In genomic region chr22:47474464-47474863, GRCh38 we compare ENCODE assay signal across 13 cellular contexts.
DNase-seq lines count a peak whose midpoint lies in the region; ATAC-seq and TF ChIP-seq lines count a peak whose summit lies in the region.
"Had no signal": no experiment of that assay in that cellular context is flagged by ENCODE, and none has a peak within 500 bp of the region (broad histone marks: within the 10 kb centered on the region; RNA-seq: fewer than 3 reads in every experiment).

No MANE protein-coding gene starts in this region.

- peaks cover 14% of the 10 kb centered on the region for H3K9me3 ChIP-seq in mammary epithelial cell (replicated peaks; ENCODE audit: insufficient read depth, low read length)

- no peak overlapping the region for H3K4me3 ChIP-seq in mammary epithelial cell (replicated peaks in 1 of 3; ENCODE audit: insufficient read depth in 1 of 3, low read depth in 2 of 3, low read length in 3 of 3)
- no peak overlapping the region for H3K4me3 ChIP-seq in NB4 (ENCODE audit: low read depth, low read length)

- H3K27ac ChIP-seq in mammary epithelial cell (ENCODE audit: insufficient read depth, low read depth, low read length): no peak overlapping the region

- TF ChIP-seq POLR2A in NB4 (IDR thresholded peaks at IDR 0.05; ENCODE audit: extremely low read depth, insufficient read length): no peak

- no peaks in the 10 kb centered on the region for H3K9me3 Mint-ChIP-seq in MCF 10A (ENCODE audit: unreplicated experiment)
- peaks cover 0 to 2% (median 0%) of the 10 kb centered on the region in 6 donors for H3K9me3 Mint-ChIP-seq in immature natural killer cell
- peaks cover 10% of the 10 kb centered on the region for H3K9me3 Mint-ChIP-seq in glutamatergic neuron (ENCODE audit: unreplicated experiment)

- CTCF ChIA-PET in MCF 10A (lab: Yijun Ruan, JAX) (no interaction called here), mammary epithelial cell (lab: Charles Lee; ENCODE audit: low non-redundant PET) (no interaction called here)

- 80% methylated on average over 6 of the region's 6 CpGs for WGBS in mammary epithelial cell (ENCODE audit: low coverage, missing lambda C conversion rate)

- H3K4me2 ChIP-seq in mammary epithelial cell (ENCODE audit: insufficient read depth, low read depth, low read length): no peak overlapping the region

- no peaks in the 10 kb centered on the region for H3K36me3 ChIP-seq in mammary epithelial cell (ENCODE audit: insufficient read depth, low read length)

- dilution Hi-C loops in mammary epithelial cell (cut with HindIII; ENCODE audit: low sequenced_read_pairs): no loop called here

- no peak overlapping the region for H3K9ac ChIP-seq in mammary epithelial cell (ENCODE audit: insufficient read depth, low read length)

- DNase-seq in MCF 10A (ENCODE audit: unreplicated experiment): no peak
- no peak for DNase-seq in mammary epithelial cell
- DNase-seq in NB4 (ENCODE audit: low read depth): peak; percentile 13
- no peak for DNase-seq in immature natural killer cell
- no peak for DNase-seq in glutamatergic neuron
- DNase-seq in T1000 (lab: John Stamatoyannopoulos, UW): no peak
- DNase-seq: activated naive CD4-positive, alpha-beta T cell treated with Interleukin-2 at 50 U/mL for 16 hours; AML-193; HFFc6; NCI-H1105 treated with DMSO at 0.1 percent for 48 hours; nephron progenitor cell had no signal

- TF ChIP-seq CTCF in MCF 10A (IDR thresholded peaks at IDR 0.05; ENCODE audit: unreplicated experiment): no peak
- TF ChIP-seq CTCF in mammary epithelial cell (conservative IDR thresholded peaks at IDR 0.05 in 1 of 2, IDR thresholded peaks at IDR 0.05 in 1 of 2; ENCODE audit: extremely low read depth in 1 of 2, insufficient read depth in 1 of 2, low read depth in 1 of 2, low read length in 2 of 2): no peak
- TF ChIP-seq CTCF in NB4 (IDR thresholded peaks at IDR 0.05; ENCODE audit: low read depth, low read length): no peak
- TF ChIP-seq CTCF in glutamatergic neuron (IDR thresholded peaks at IDR 0.05; ENCODE audit: partially characterized antibody, unreplicated experiment): no peak

- POLR2A ChIA-PET in MCF 10A (lab: Yijun Ruan, JAX): interaction anchor here (1.1 to 1.8 kb wide), 2 partner anchors 12 to 14 kb away, joined by 3 to 4 read pairs; no protein-coding TSS in a partner anchor

- H4K20me1 ChIP-seq in mammary epithelial cell (ENCODE audit: insufficient read depth, low read length): no peaks in the 10 kb centered on the region

- peaks cover 39% of the 10 kb centered on the region for H3K4me1 Mint-ChIP-seq in MCF 10A (ENCODE audit: insufficient read depth, unreplicated experiment)
- H3K4me1 Mint-ChIP-seq in immature natural killer cell: peaks cover 11 to 14% of the 10 kb centered on the region in 2 donors
- no peaks in the 10 kb centered on the region for H3K4me1 Mint-ChIP-seq in glutamatergic neuron (ENCODE audit: low read depth, unreplicated experiment)
- H3K4me1 Mint-ChIP-seq: brain, nephron progenitor cell had no signal

- H3K36me3 Mint-ChIP-seq in MCF 10A (ENCODE audit: insufficient read depth, unreplicated experiment) (no peaks in the 10 kb centered on the region), immature natural killer cell (no peaks in the 10 kb centered on the region), glutamatergic neuron (ENCODE audit: unreplicated experiment) (no peaks in the 10 kb centered on the region)
- H3K36me3 Mint-ChIP-seq: brain had no signal

- in situ Hi-C loops in mammary epithelial cell (cut with MboI; ENCODE audit: low sequenced_read_pairs in 2 of 2): loop anchor here in 1 of 2 donors (25.0 kb wide), 1 partner anchor 112 kb away; no protein-coding TSS in a partner anchor

- no peaks in the 10 kb centered on the region for H3K4me1 ChIP-seq in mammary epithelial cell (ENCODE audit: insufficient read depth, low read length)

- H3K27me3 Mint-ChIP-seq in MCF 10A (ENCODE audit: insufficient read depth, unreplicated experiment): no peaks in the 10 kb centered on the region
- peaks cover 3 to 12% (median 7%) of the 10 kb centered on the region in 3 donors for H3K27me3 Mint-ChIP-seq in immature natural killer cell (ENCODE audit: low read depth in 3 of 3)
- no peaks in the 10 kb centered on the region for H3K27me3 Mint-ChIP-seq in glutamatergic neuron (ENCODE audit: unreplicated experiment)

- H2AFZ ChIP-seq in mammary epithelial cell (ENCODE audit: low read depth, low read length): no peak overlapping the region

- peak overlapping the region; percentile 38 for H3K4me3 Mint-ChIP-seq in MCF 10A (ENCODE audit: unreplicated experiment)
- H3K4me3 Mint-ChIP-seq in immature natural killer cell: peak overlapping the region in 4 of 5 donors; percentile 13 to 66 (median 54)
- no peak overlapping the region for H3K4me3 Mint-ChIP-seq in glutamatergic neuron (ENCODE audit: unreplicated experiment)
- H3K4me3 Mint-ChIP-seq: brain, HFFc6, nephron progenitor cell had no signal

- ATAC-seq in HG03432 (IDR thresholded peaks at IDR 0.05; ENCODE audit: unreplicated experiment): no peak

- intact Hi-C loops in MCF 10A (cut with micrococcal nuclease) (no loop called here), mammary epithelial cell (cut with micrococcal nuclease) (no loop called here)

- H3K27ac Mint-ChIP-seq in MCF 10A (ENCODE audit: low read depth, unreplicated experiment) (peak overlapping the region; percentile 72), immature natural killer cell (peak overlapping the region in 1 of 6 donors; percentile 64), glutamatergic neuron (ENCODE audit: unreplicated experiment) (no peak overlapping the region)
- H3K27ac Mint-ChIP-seq: brain, HFFc6, nephron progenitor cell had no signal

- H3K27me3 ChIP-seq in mammary epithelial cell (ENCODE audit: insufficient read depth, low read length): no peaks in the 10 kb centered on the region

- BruUV-seq in MCF 10A (replicated peaks; lab: Mats Ljungman, UMichigan) (TSS peak; percentile 61), mammary epithelial cell (replicated peaks; lab: Mats Ljungman, UMichigan) (no TSS peak)

- no peaks in the 10 kb centered on the region for H3K79me2 ChIP-seq in mammary epithelial cell (ENCODE audit: insufficient read depth, low read length)
